ENCODE assay signal across 9 cellular contexts in the genomic region with DNA sequence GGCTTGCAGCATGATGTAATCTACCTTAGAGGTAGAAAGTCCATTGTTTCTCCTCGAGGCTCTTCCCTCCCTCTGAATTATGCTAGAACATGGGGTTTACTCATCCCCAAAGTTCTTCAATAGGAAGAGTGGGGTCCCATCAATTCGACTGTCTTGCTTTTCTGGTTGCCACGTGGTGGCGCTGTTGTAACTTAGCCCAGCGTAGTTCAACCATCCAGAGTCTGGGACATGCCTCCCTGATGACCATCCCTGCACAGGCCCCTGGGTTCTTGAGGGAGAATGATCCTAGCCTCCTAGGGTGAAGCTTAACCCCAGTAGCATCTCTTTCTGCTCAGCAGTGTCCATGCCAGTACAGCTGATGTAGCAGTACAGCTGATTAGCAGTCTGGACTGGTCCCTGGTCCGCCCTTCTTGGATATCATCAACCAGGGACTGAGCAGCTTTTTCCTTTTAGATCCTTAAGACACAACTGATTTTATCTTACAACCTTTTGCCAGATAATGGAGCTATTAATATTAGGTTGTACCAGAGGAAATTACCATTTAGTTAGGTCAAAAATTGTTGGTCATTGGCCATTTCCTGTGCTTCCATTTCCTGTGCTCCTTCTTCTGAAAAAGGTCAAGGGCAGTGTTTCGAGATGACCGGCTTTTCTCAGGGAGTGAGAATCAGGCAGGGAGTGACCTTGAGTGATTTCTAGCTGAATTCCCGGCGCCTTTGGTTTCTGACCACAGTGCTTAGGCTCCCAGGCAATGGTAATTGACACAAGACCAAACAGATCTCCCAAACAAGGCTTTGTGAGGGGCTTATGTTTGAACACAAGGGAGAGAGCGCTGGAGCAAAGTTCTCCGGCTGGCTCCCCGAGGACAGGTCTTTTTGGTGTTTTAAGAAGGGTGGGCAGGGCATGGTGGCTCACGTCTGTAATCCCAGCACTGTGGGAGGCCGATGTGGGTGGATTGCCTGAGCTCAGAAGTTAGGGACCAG.
A peak's percentile ranks its signal among the peaks of the same experiment; 100 is the strongest.
DNase-seq lines count a peak whose midpoint lies in the region; ATAC-seq and TF ChIP-seq lines count a peak whose summit lies in the region.
"Had no signal": no experiment of that assay in that cellular context is flagged by ENCODE, and none has a peak within 500 bp of the region (broad histone marks: within the 10 kb centered on the region; RNA-seq: fewer than 3 reads in every experiment).

No MANE protein-coding gene starts in this region.

- peak; percentile 57 to 61 for DNase-seq in Caco-2
- no peak for DNase-seq in chondrocyte (ENCODE audit: low spot score)
- DNase-seq in mucosa of descending colon = peak in 2 of 3 donors; percentile 74 to 75
- DNase-seq in NCI-H146 treated with DMSO at 0.1 percent for 48 hours (lab: John Stamatoyannopoulos, UW; ENCODE audit: unreplicated experiment) = no peak
- no peak for DNase-seq in GM10248 (ENCODE audit: extremely low spot score)

- H3K9me3 ChIP-seq in Caco-2 (no peaks in the 10 kb centered on the region; the same call in 1 of the 2 replicates), mucosa of descending colon (no peaks in the 10 kb centered on the region)

- no peaks in the 10 kb centered on the region for H3K27me3 Mint-ChIP-seq in Caco-2 (ENCODE audit: insufficient read depth, unreplicated experiment)
- H3K27me3 Mint-ChIP-seq in chondrocyte (ENCODE audit: low read depth) = no peaks in the 10 kb centered on the region

- H3K9me3 Mint-ChIP-seq in Caco-2 (ENCODE audit: unreplicated experiment) = no peaks in the 10 kb centered on the region
- H3K9me3 Mint-ChIP-seq in chondrocyte (ENCODE audit: low read depth) = peaks cover 3% of the 10 kb centered on the region
- H3K9me3 Mint-ChIP-seq: central memory CD8-positive, alpha-beta T cell had no signal

- H3K36me3 Mint-ChIP-seq in Caco-2 (ENCODE audit: insufficient read depth, unreplicated experiment) (peaks cover 57% of the 10 kb centered on the region), chondrocyte (ENCODE audit: low read depth) (no peaks in the 10 kb centered on the region)

- peak; percentile 41 for ATAC-seq in mucosa of descending colon
- no peak for ATAC-seq in GM18907 (IDR thresholded peaks at IDR 0.05; ENCODE audit: unreplicated experiment)
- ATAC-seq in GM19452 (IDR thresholded peaks at IDR 0.05; ENCODE audit: unreplicated experiment) = no peak

- CTCF ChIA-PET in Caco-2 (lab: Charles Lee) = interaction anchor here (1.0 kb wide), 1 partner anchor 59 kb away, joined by 3 read pairs; no protein-coding TSS in a partner anchor
- CTCF ChIA-PET in GM10248 (lab: Yijun Ruan, JAX) = interaction anchor here (2.0 kb wide), 1 partner anchor 10 kb away, joined by 7 read pairs; no protein-coding TSS in a partner anchor

- H3K4me3 Mint-ChIP-seq in Caco-2 (ENCODE audit: unreplicated experiment) = no peak overlapping the region
- no peak overlapping the region for H3K4me3 Mint-ChIP-seq in chondrocyte (ENCODE audit: unreplicated experiment)
- H3K4me3 Mint-ChIP-seq: central memory CD8-positive, alpha-beta T cell had no signal

- POLR2A ChIA-PET in Caco-2 (lab: Charles Lee) = interaction anchor here (0.8 kb wide), 1 partner anchor 9 kb away, joined by 3 read pairs; no protein-coding TSS in a partner anchor
- POLR2A ChIA-PET in GM10248 (lab: Yijun Ruan, JAX) = no interaction called here

- peaks cover 18% of the 10 kb centered on the region for H3K4me1 Mint-ChIP-seq in Caco-2 (ENCODE audit: low read depth, unreplicated experiment)
- peaks cover 12% of the 10 kb centered on the region for H3K4me1 Mint-ChIP-seq in chondrocyte (ENCODE audit: low read depth)
- H3K4me1 Mint-ChIP-seq: central memory CD8-positive, alpha-beta T cell had no signal

- intact Hi-C loops in Caco-2 (cut with micrococcal nuclease; ENCODE audit: unreplicated experiment) = loop anchor here (1.0 to 5.0 kb wide), 2 partner anchors 58 to 127 kb away; a partner anchor contains a TSS
- intact Hi-C loops in mucosa of descending colon (cut with DNase I, micrococcal nuclease) = loop anchor here in 1 of 2 donors (10.0 kb wide), 1 partner anchor 60 kb away; no protein-coding TSS in a partner anchor

- no TSS peak for BruUV-seq in Caco-2 (replicated peaks; lab: Mats Ljungman, UMichigan)

- peak; percentile 64 to 65 for TF ChIP-seq CTCF in Caco-2 (IDR thresholded peaks at IDR 0.05; ENCODE audit: insufficient read depth in 1 of 2, low read depth in 1 of 2, low read length in 1 of 2, severe bottlenecking in 1 of 2, unreplicated experiment in 1 of 2)
- TF ChIP-seq CTCF in LNCAP (IDR thresholded peaks at IDR 0.05) = peak; percentile 60
- TF ChIP-seq CTCF in chondrocyte (IDR thresholded peaks at IDR 0.05) = peak; percentile 71
- TF ChIP-seq CTCF in mucosa of descending colon (IDR thresholded peaks at IDR 0.05) = peak; percentile 43
- no peak for TF ChIP-seq CTCF in GM10248 (IDR thresholded peaks at IDR 0.05; ENCODE audit: control extremely low read depth, extremely low read depth, low read depth, missing control alignments)

- no peaks in the 10 kb centered on the region for H3K36me3 ChIP-seq in Caco-2 (ENCODE audit: control insufficient read depth, insufficient read depth, low read length)
- no peaks in the 10 kb centered on the region for H3K36me3 ChIP-seq in mucosa of descending colon (ENCODE audit: low read depth)

- H3K27ac Mint-ChIP-seq in Caco-2 (ENCODE audit: unreplicated experiment) (no peak overlapping the region), chondrocyte (ENCODE audit: unreplicated experiment) (no peak overlapping the region)

- H3K4me3 ChIP-seq in Caco-2 (ENCODE audit: low read depth, low read length) (no peak overlapping the region), mucosa of descending colon (no peak overlapping the region)

- no peaks in the 10 kb centered on the region for H3K27me3 ChIP-seq in Caco-2 (replicated peaks; ENCODE audit: control insufficient read depth, insufficient read depth, low read length)

- peaks cover 30% of the 10 kb centered on the region for H3K4me1 ChIP-seq in Caco-2
- peaks cover 6% of the 10 kb centered on the region for H3K4me1 ChIP-seq in mucosa of descending colon (ENCODE audit: low read depth)

Comparison
In these comparisons a context has a peak if more than half of its experiments do, and no peak if none do; other contexts are left out.
1. DNase-seq: peak in Caco-2 (2 of 2) and mucosa of descending colon (2 of 3); none in chondrocyte (single experiment), NCI-H146 treated with DMSO at 0.1 percent for 48 hours (single experiment) and GM10248 (single experiment).